In the genomic region with DNA sequence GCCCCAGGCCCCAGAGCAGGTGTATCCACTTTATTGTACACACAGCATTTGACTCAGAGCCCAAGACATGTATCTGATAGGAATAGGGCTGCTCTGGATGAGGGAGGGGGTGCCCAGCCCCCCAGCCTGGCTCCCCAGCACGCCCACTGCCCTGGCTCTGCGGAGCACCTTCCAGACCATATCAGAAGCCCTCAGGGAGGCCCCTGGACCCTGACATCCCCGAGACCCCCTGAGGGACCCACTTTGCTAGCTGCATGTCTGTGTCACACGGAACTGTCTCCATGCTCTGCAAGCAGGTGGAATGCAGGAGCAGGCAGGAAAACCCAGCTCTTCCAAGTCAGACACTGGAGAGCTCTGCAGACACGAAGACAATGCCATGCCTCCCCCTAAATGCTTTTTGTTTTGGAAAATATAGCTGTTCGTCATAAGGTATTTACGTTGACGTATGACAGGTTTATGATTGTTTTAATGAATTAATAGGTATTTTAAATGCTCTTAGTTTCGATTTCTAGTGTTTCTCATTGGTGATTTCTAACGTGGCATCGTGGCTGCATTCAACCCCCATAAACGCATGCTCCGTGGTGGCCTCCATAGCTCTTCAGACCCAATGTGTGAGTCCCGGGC, we compare ENCODE assay signal across 8 cellular contexts.
DNase-seq lines count a peak whose midpoint lies in the region; ATAC-seq and TF ChIP-seq lines count a peak whose summit lies in the region.

No MANE protein-coding gene starts in this region.

- TF ChIP-seq CTCF in choroid plexus epithelial cell (conservative IDR thresholded peaks at IDR 0.05; ENCODE audit: low read depth, low read length), result no peak

- H3K27ac ChIP-seq in BLaER1, result peak overlapping the region; percentile 97

- no peaks in the 10 kb centered on the region for H3K27me3 ChIP-seq in BLaER1

- no peaks in the 10 kb centered on the region for H3K27me3 Mint-ChIP-seq in natural killer cell treated with Interleukin-12 subunit alpha and Interleukin-12 subunit beta and Interleukin-15 and Interleukin-18, amount 100 ng/mL, for 72 hours

- ATAC-seq in natural killer cell treated with Interleukin-12 subunit alpha and Interleukin-12 subunit beta and Interleukin-15 and Interleukin-18, amount 100 ng/mL, for 72 hours, result no peak
- no peak for ATAC-seq in HG03565 (IDR thresholded peaks at IDR 0.05; ENCODE audit: unreplicated experiment)

- H3K36me3 Mint-ChIP-seq in natural killer cell treated with Interleukin-12 subunit alpha and Interleukin-12 subunit beta and Interleukin-15 and Interleukin-18, amount 100 ng/mL, for 72 hours, result peaks cover 10% of the 10 kb centered on the region

- H3K36me3 ChIP-seq in BLaER1, result no peaks in the 10 kb centered on the region

- H4K20me1 ChIP-seq in BLaER1, result no peaks in the 10 kb centered on the region

- H3K9me3 Mint-ChIP-seq in natural killer cell treated with Interleukin-12 subunit alpha and Interleukin-12 subunit beta and Interleukin-15 and Interleukin-18, amount 100 ng/mL, for 72 hours, result peaks cover 16% of the 10 kb centered on the region

- peak overlapping the region; percentile 97 to 100 for H3K27ac Mint-ChIP-seq in natural killer cell treated with Interleukin-12 subunit alpha and Interleukin-12 subunit beta and Interleukin-15 and Interleukin-18, amount 100 ng/mL, for 72 hours

- H3K4me3 ChIP-seq in BLaER1, result peak overlapping the region; percentile 73
- peak overlapping the region; percentile 63; the same call in 1 of the 2 replicates for H3K4me3 ChIP-seq in Jurkat, Clone E6-1 (ENCODE audit: low read length)
- peak overlapping the region; percentile 51 for H3K4me3 ChIP-seq in choroid plexus epithelial cell (ENCODE audit: low read depth, low read length)

- peak overlapping the region; percentile 91; the same call in 1 of the 2 replicates for H3K9ac ChIP-seq in BLaER1

- peak overlapping the region; percentile 95 for H3K4me2 ChIP-seq in BLaER1

- peaks cover 39 to 44% of the 10 kb centered on the region in 2 donors for H3K4me1 Mint-ChIP-seq in natural killer cell treated with Interleukin-12 subunit alpha and Interleukin-12 subunit beta and Interleukin-15 and Interleukin-18, amount 100 ng/mL, for 72 hours (ENCODE audit: low read depth in 2 of 2)

- peaks cover 67% of the 10 kb centered on the region for H3K4me1 ChIP-seq in BLaER1

- no peak for DNase-seq in Jurkat, Clone E6-1 (ENCODE audit: low read depth, low spot score)
- no peak for DNase-seq in choroid plexus epithelial cell (ENCODE audit: low read depth)
- no peak for DNase-seq in natural killer cell treated with Interleukin-12 subunit alpha and Interleukin-12 subunit beta and Interleukin-15 and Interleukin-18, amount 100 ng/mL, for 72 hours (ENCODE audit: low spot score)
- no peak for DNase-seq in activated CD4-positive, CD25-positive, alpha-beta regulatory T cell treated with anti-CD3 and anti-CD28 coated beads, Interleukin-2, amount 50 U/mL, for 72 hours
- DNase-seq in SW 1271 (lab: John Stamatoyannopoulos, UW), result no peak
- no peak for DNase-seq in RPMI8226

- H3K9me3 ChIP-seq in BLaER1, result no peaks in the 10 kb centered on the region

- peak overlapping the region; percentile 99 for H3K4me3 Mint-ChIP-seq in natural killer cell treated with Interleukin-12 subunit alpha and Interleukin-12 subunit beta and Interleukin-15 and Interleukin-18, amount 100 ng/mL, for 72 hours
